19 cellular contexts compared by ENCODE assay signal in genomic region chr9:124802426-124802825, GRCh38. TPM values are rescaled to one million over a fixed set of nuclear protein-coding genes. Genes with fewer than 3 reads are reported as not detected.
DNase-seq lines count a peak whose midpoint lies in the region; ATAC-seq and TF ChIP-seq lines count a peak whose summit lies in the region.
"Had no signal": no experiment of that assay in that cellular context is flagged by ENCODE, and none has a peak within 500 bp of the region (broad histone marks: within the 10 kb centered on the region; RNA-seq: fewer than 3 reads in every experiment).

No MANE protein-coding gene starts in this region.

- H3K4ac ChIP-seq in trophoblast cell (ENCODE audit: low read depth, low read length) = no peak overlapping the region

- H3K36me3 Mint-ChIP-seq in activated B cell treated with CpG ODN at 0.5 μM for 24 hours (ENCODE audit: low read depth) = no peaks in the 10 kb centered on the region
- H3K36me3 Mint-ChIP-seq in stimulated activated naive B cell treated with anti-CD40 and anti-IgM and Interleukin-4, amounts not matched to agents 10 μg/mL and 1 μg/mL and 100 μg/mL, for 72 hours = no peaks in the 10 kb centered on the region
- H3K36me3 Mint-ChIP-seq: CD8-positive, alpha-beta memory T cell had no signal

- POLR2A ChIA-PET in HEK293 (lab: Yijun Ruan, JAX) = no interaction called here
- POLR2A ChIA-PET in activated B cell treated with CpG ODN at 0.5 μM for 24 hours (lab: Charles Lee) = interaction anchor here (4.0 kb wide), 1 partner anchor 59 kb away, joined by 16 read pairs; the partner anchor contains the start of genes ARPC5L and RPL35

- H3K4me1 ChIP-seq in HEK293 (ENCODE audit: control insufficient read depth, insufficient read depth, low read length) (no peaks in the 10 kb centered on the region), trophoblast cell (ENCODE audit: control insufficient read depth in 1 of 2, insufficient read depth in 2 of 2, low read length in 2 of 2) (no peaks in the 10 kb centered on the region)
- H3K4me1 ChIP-seq: SJSA1 had no signal

- H3K4me2 ChIP-seq in trophoblast cell (ENCODE audit: low read length) = no peak overlapping the region
- H3K4me2 ChIP-seq: KMS-11 had no signal

- no peak overlapping the region for H3K23ac ChIP-seq in trophoblast cell (ENCODE audit: low read length)

- no peak overlapping the region for H3K9ac ChIP-seq in trophoblast cell (ENCODE audit: low read length)
- H3K9ac ChIP-seq: KMS-11 had no signal

- H3K4me3 ChIP-seq in HEK293 (ENCODE audit: low read depth, low read length) (no peak overlapping the region), trophoblast cell (ENCODE audit: low read depth, low read length) (no peak overlapping the region)
- H3K4me3 ChIP-seq: GM12878, SJSA1 had no signal

- TF ChIP-seq CTCF in HEK293 (tag by site-specific recombination; IDR thresholded peaks at IDR 0.05) = no peak
- no peak for TF ChIP-seq CTCF in activated B cell treated with CpG ODN at 0.5 μM for 24 hours (IDR thresholded peaks at IDR 0.05)

- no peak for ATAC-seq in activated B cell treated with CpG ODN at 0.5 μM for 24 hours (ENCODE audit: low read depth)
- no peak for ATAC-seq in stimulated activated naive B cell treated with anti-CD40 and anti-IgM and Interleukin-4, amounts not matched to agents 10 μg/mL and 1 μg/mL and 100 μg/mL, for 72 hours (replicated peaks)
- ATAC-seq: GM12878, HepG2 had no signal

- peak overlapping the region; percentile 69 for H3K27ac Mint-ChIP-seq in activated B cell treated with CpG ODN at 0.5 μM for 24 hours
- peak overlapping the region; percentile 68 for H3K27ac Mint-ChIP-seq in stimulated activated naive B cell treated with anti-CD40 and anti-IgM and Interleukin-4, amounts not matched to agents 10 μg/mL and 1 μg/mL and 100 μg/mL, for 72 hours

- no peak overlapping the region for H2AK5ac ChIP-seq in trophoblast cell (ENCODE audit: low read length)

- intact Hi-C loops in activated B cell treated with CpG ODN at 0.5 μM for 24 hours (cut with micrococcal nuclease) = loop anchor here (5.0 kb wide), 1 partner anchor 35 kb away; no protein-coding TSS in a partner anchor

- peak overlapping the region; percentile 18 for H4K91ac ChIP-seq in trophoblast cell (ENCODE audit: low read depth, low read length)

- H2AFZ ChIP-seq in trophoblast cell (ENCODE audit: insufficient read depth, low read length, poor library complexity) = no peak overlapping the region

- CTCF ChIA-PET in HEK293 (lab: Yijun Ruan, JAX) (interaction anchor here (0.7 to 1.4 kb wide), 3 partner anchors 11 to 27 kb away, joined by 4 to 6 read pairs (median 5); no protein-coding TSS in a partner anchor), activated B cell treated with CpG ODN at 0.5 μM for 24 hours (lab: Charles Lee) (no interaction called here)

- H3K36me3 ChIP-seq in HEK293 (ENCODE audit: control insufficient read depth in 2 of 2, insufficient read depth in 1 of 2, low read length in 2 of 2) (no peaks in the 10 kb centered on the region), trophoblast cell (ENCODE audit: control insufficient read depth in 1 of 2, insufficient read depth in 2 of 2, low read length in 2 of 2) (peaks cover 36 to 41% of the 10 kb centered on the region in 2 experiments)
- H3K36me3 ChIP-seq: SJSA1 had no signal

- H4K12ac ChIP-seq in trophoblast cell (ENCODE audit: low read depth, low read length) = no peak overlapping the region

- H2BK12ac ChIP-seq in trophoblast cell (ENCODE audit: low read length) = peak overlapping the region; percentile 5

- no peak overlapping the region for H3K14ac ChIP-seq in trophoblast cell (ENCODE audit: low read length)

- H3K79me2 ChIP-seq in trophoblast cell (ENCODE audit: control insufficient read depth, insufficient read depth, low read length, poor library complexity) = no peaks in the 10 kb centered on the region

- no peaks in the 10 kb centered on the region for H3K9me3 Mint-ChIP-seq in activated B cell treated with CpG ODN at 0.5 μM for 24 hours
- no peaks in the 10 kb centered on the region for H3K9me3 Mint-ChIP-seq in stimulated activated naive B cell treated with anti-CD40 and anti-IgM and Interleukin-4, amounts not matched to agents 10 μg/mL and 1 μg/mL and 100 μg/mL, for 72 hours
- H3K9me3 Mint-ChIP-seq: CD8-positive, alpha-beta memory T cell had no signal

- H2BK5ac ChIP-seq in trophoblast cell (ENCODE audit: low read depth, low read length, poor library complexity) = no peak overlapping the region

- no peaks in the 10 kb centered on the region for H3K79me1 ChIP-seq in trophoblast cell (ENCODE audit: low read length)

- H3K27me3 ChIP-seq in trophoblast cell (ENCODE audit: insufficient read depth, low read length) = no peaks in the 10 kb centered on the region
- H3K27me3 ChIP-seq: SJSA1 had no signal

- peaks cover 40% of the 10 kb centered on the region for H3K4me1 Mint-ChIP-seq in activated B cell treated with CpG ODN at 0.5 μM for 24 hours
- peaks cover 31 to 50% of the 10 kb centered on the region in 2 donors for H3K4me1 Mint-ChIP-seq in stimulated activated naive B cell treated with anti-CD40 and anti-IgM and Interleukin-4, amounts not matched to agents 10 μg/mL and 1 μg/mL and 100 μg/mL, for 72 hours
- H3K4me1 Mint-ChIP-seq: CD8-positive, alpha-beta memory T cell had no signal

- DNase-seq in activated B cell treated with CpG ODN at 0.5 μM for 24 hours (no peak), trophoblast cell (no peak), COLO829 (ENCODE audit: low spot score) (no peak), epidermal melanocyte (ENCODE audit: insufficient read length, low spot score) (no peak), glomerular visceral epithelial cell (ENCODE audit: extremely low spot score) (no peak)
- no peak for DNase-seq in stimulated activated naive B cell treated with anti-CD40 and anti-IgM and Interleukin-4, amounts not matched to agents 10 μg/mL and 1 μg/mL and 100 μg/mL, for 72 hours
- DNase-seq: GDM1, GOT3, NCI-H1105, NCI-H187, NCI-H69 had no signal

- no peaks in the 10 kb centered on the region for H3K9me3 ChIP-seq in HEK293 (ENCODE audit: control insufficient read depth, insufficient read depth, low read depth, low read length)
- H3K9me3 ChIP-seq in trophoblast cell (ENCODE audit: insufficient read depth, low read depth, low read length) = no peaks in the 10 kb centered on the region
- H3K9me3 ChIP-seq: SJSA1 had no signal

- no peak overlapping the region for H2BK120ac ChIP-seq in trophoblast cell (ENCODE audit: insufficient read depth, low read length, poor library complexity)

- no peaks in the 10 kb centered on the region for H3K27me3 Mint-ChIP-seq in activated B cell treated with CpG ODN at 0.5 μM for 24 hours
- H3K27me3 Mint-ChIP-seq in stimulated activated naive B cell treated with anti-CD40 and anti-IgM and Interleukin-4, amounts not matched to agents 10 μg/mL and 1 μg/mL and 100 μg/mL, for 72 hours = no peaks in the 10 kb centered on the region

- H3K4me3 Mint-ChIP-seq in activated B cell treated with CpG ODN at 0.5 μM for 24 hours = no peak overlapping the region
- no peak overlapping the region for H3K4me3 Mint-ChIP-seq in stimulated activated naive B cell treated with anti-CD40 and anti-IgM and Interleukin-4, amounts not matched to agents 10 μg/mL and 1 μg/mL and 100 μg/mL, for 72 hours
- H3K4me3 Mint-ChIP-seq: CD8-positive, alpha-beta memory T cell had no signal

- H4K8ac ChIP-seq in trophoblast cell (ENCODE audit: low read depth, low read length) = no peak overlapping the region

- H3K18ac ChIP-seq in trophoblast cell (ENCODE audit: low read length) = no peak overlapping the region

- no CpG with 5 or more reads among the region's 3 CpGs for WGBS in trophoblast cell (ENCODE audit: extremely low coverage, insufficient coverage, insufficient read length)

- H3K27ac ChIP-seq in HEK293 (ENCODE audit: extremely low read depth, low read depth, low read length) (no peak overlapping the region), trophoblast cell (ENCODE audit: low read depth, low read length) (no peak overlapping the region)
- H3K27ac ChIP-seq: KMS-11, SJSA1 had no signal

TF ChIP-seq in HEK293, 187 proteins besides CTCF, POLR2A, EP300 and RAD21:
- TF ChIP-seq ZNF221 (tag by site-specific recombination; IDR thresholded peaks at IDR 0.05; ENCODE audit: borderline replicate concordance) = no peak
- no peak for TF ChIP-seq GLI2 (tag by site-specific recombination; IDR thresholded peaks at IDR 0.05; ENCODE audit: borderline replicate concordance, low read depth)
- peak; percentile 49 for TF ChIP-seq ZNF335 (tag by site-specific recombination; conservative IDR thresholded peaks at IDR 0.05)
- TF ChIP-seq ZNF670 (tag by site-specific recombination; IDR thresholded peaks at IDR 0.05; ENCODE audit: low read depth) = no peak
- TF ChIP-seq ZNF398 (tag by site-specific recombination; IDR thresholded peaks at IDR 0.05) = no peak
- no peak for TF ChIP-seq ZNF544 (tag by site-specific recombination; IDR thresholded peaks at IDR 0.05)
- no peak for TF ChIP-seq ZNF302 (tag by site-specific recombination; IDR thresholded peaks at IDR 0.05; ENCODE audit: low read depth)
- no peak for TF ChIP-seq ZNF791 (tag by site-specific recombination; IDR thresholded peaks at IDR 0.05)

RNA-seq across cellular contexts. Expression of gene OLFML2A, which starts 25.5 kb away (rescaled TPM):
- total RNA-seq in activated B cell treated with CpG ODN at 0.5 μM for 24 hours = 0.73 and 0.78 TPM in 2 replicates
- 95.6 and 101 TPM in 2 replicates for polyA plus RNA-seq in trophoblast cell (2013)
- total RNA-seq: CD8-positive, alpha-beta memory T cell had no signal
- polyA plus RNA-seq: CD8-positive, alpha-beta memory T cell had no signal

RNA-seq across cellular contexts. Expression of gene NR6A1, which starts 31.3 kb away (rescaled TPM):
- total RNA-seq in activated B cell treated with CpG ODN at 0.5 μM for 24 hours = 2.3 and 3.1 TPM in 2 replicates
- 27.5 and 27.6 TPM in 2 replicates for polyA plus RNA-seq in trophoblast cell (2013)
- polyA plus RNA-seq: CD8-positive, alpha-beta memory T cell had no signal

RNA-seq across cellular contexts. Expression of gene WDR38, which starts 50.8 kb away (rescaled TPM):
- total RNA-seq in activated B cell treated with CpG ODN at 0.5 μM for 24 hours = not detected in 2 replicates
- 0.05 and 0.06 TPM in 2 replicates for polyA plus RNA-seq in trophoblast cell (2013)
- total RNA-seq: CD8-positive, alpha-beta memory T cell; GM12878; HepG2; MCF 10A; SJSA1 had no signal
- polyA plus RNA-seq: BJ; CD8-positive, alpha-beta memory T cell; GM12878; HepG2 had no signal

RNA-seq across cellular contexts. Expression of gene RPL35, which starts 59.3 kb away (rescaled TPM):
- 2,037 and 2,426 TPM in 2 replicates for total RNA-seq in activated B cell treated with CpG ODN at 0.5 μM for 24 hours
- 3,251 and 3,406 TPM in 2 replicates for polyA plus RNA-seq in trophoblast cell (2013)

RNA-seq across cellular contexts. Expression of gene ARPC5L, which starts 59.5 kb away (rescaled TPM):
- total RNA-seq in activated B cell treated with CpG ODN at 0.5 μM for 24 hours = 91.5 and 93.1 TPM in 2 replicates
- 60.3 and 60.7 TPM in 2 replicates for polyA plus RNA-seq in trophoblast cell (2013)
